17 cellular contexts compared by ENCODE assay signal in the genomic region with DNA sequence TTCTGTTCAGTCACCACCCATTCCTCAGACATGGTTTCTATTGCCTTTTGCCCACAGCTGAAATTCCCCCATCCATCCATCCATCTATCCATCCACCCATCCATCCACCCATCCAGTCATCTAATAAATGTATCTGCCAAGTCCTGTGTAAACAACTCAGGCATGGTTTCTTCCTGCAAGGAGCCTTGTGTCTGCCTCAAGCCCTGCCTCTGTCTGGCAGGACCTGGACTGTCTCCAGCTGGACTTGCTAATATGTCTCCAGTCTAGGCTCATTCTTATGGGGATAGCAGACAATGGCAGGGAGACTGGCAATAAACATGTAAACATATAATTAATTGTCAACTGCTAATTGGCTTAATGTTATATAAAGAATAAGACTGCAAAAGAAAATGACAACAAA.
"Had no signal": no experiment of that assay in that cellular context is flagged by ENCODE, and none has a peak within 500 bp of the region (broad histone marks: within the 10 kb centered on the region; RNA-seq: fewer than 3 reads in every experiment).

No MANE protein-coding gene starts in this region.

- H3K27ac ChIP-seq: colonic mucosa, right lobe of liver, spleen, WERI-Rb-1 had no signal

- H3K4me3 ChIP-seq: colonic mucosa, right lobe of liver, spleen had no signal

- H3K9me3 ChIP-seq: colonic mucosa, right lobe of liver, spleen had no signal

- ATAC-seq: activated CD4-positive, alpha-beta T cell treated with anti-CD3 and anti-CD28 coated beads for 36 hours; activated CD8-positive, alpha-beta T cell treated with anti-CD3 and anti-CD28 coated beads for 36 hours; activated naive CD8-positive, alpha-beta T cell treated with anti-CD3 and anti-CD28 coated beads, Interleukin-2, amount 50 U/mL, for 24 hours; left colon; naive thymus-derived CD4-positive, alpha-beta T cell; right lobe of liver; stimulated activated naive B cell treated with anti-CD40 and anti-IgM and Interleukin-4, amounts not matched to agents 10 μg/mL and 1 μg/mL and 100 μg/mL, for 72 hours; T-cell had no signal

- FAIRE-seq: astrocyte had no signal

- H3K4me1 ChIP-seq: colonic mucosa, spleen had no signal

- DNase-seq: activated CD4-positive, alpha-beta T cell treated with anti-CD3 and anti-CD28 coated beads for 36 hours; activated CD8-positive, alpha-beta T cell treated with anti-CD3 and anti-CD28 coated beads for 36 hours; activated naive CD4-positive, alpha-beta T cell treated with Interleukin-2 at 50 U/mL for 16 hours; activated naive CD8-positive, alpha-beta T cell treated with anti-CD3 and anti-CD28 coated beads, Interleukin-2, amount 50 U/mL, for 24 hours; colonic mucosa; effector CD4-positive, alpha-beta T cell; hypothalamus; left colon; mammary epithelial cell; naive thymus-derived CD4-positive, alpha-beta T cell; right lobe of liver; spleen; stimulated activated CD4-positive, alpha-beta T cell treated with anti-CD3 and anti-CD28 coated beads, Interleukin-1b, Interleukin-23, amount 100 ng/mL, for 48 hours; stimulated activated naive B cell treated with anti-CD40 and anti-IgM and Interleukin-4, amounts not matched to agents 10 μg/mL and 1 μg/mL and 100 μg/mL, for 72 hours; T-cell; WERI-Rb-1 had no signal
